20 cellular contexts compared by ENCODE assay signal in genomic region chr3:56188201-56188600, GRCh38.
A peak's percentile ranks its signal among the peaks of the same experiment; 100 is the strongest.
DNase-seq lines count a peak whose midpoint lies in the region; ATAC-seq, FAIRE-seq and TF ChIP-seq lines count a peak whose summit lies in the region.
"Had no signal": no experiment of that assay in that cellular context is flagged by ENCODE, and none has a peak within 500 bp of the region (broad histone marks: within the 10 kb centered on the region; RNA-seq: fewer than 3 reads in every experiment).

No MANE protein-coding gene starts in this region.

- no peaks in the 10 kb centered on the region for H3K27me3 Mint-ChIP-seq in MCF 10A (ENCODE audit: insufficient read depth, unreplicated experiment)
- H3K27me3 Mint-ChIP-seq: CD4-positive, CD25-positive, alpha-beta regulatory T cell; CD8-positive, alpha-beta memory T cell; IgD-negative memory B cell had no signal

- TF ChIP-seq CTCF in kidney (IDR thresholded peaks at IDR 0.05; ENCODE audit: borderline replicate concordance, extremely low read depth, insufficient read depth) (no peak), foreskin fibroblast (IDR thresholded peaks at IDR 0.05; ENCODE audit: low read depth, low read length) (no peak), MCF 10A (IDR thresholded peaks at IDR 0.05; ENCODE audit: unreplicated experiment) (no peak)

- intact Hi-C loops in kidney (cut with DNase I): no loop called here
- intact Hi-C loops in Right ventricle myocardium superior (cut with DNase I): no loop called here
- intact Hi-C loops in MCF 10A (cut with micrococcal nuclease): no loop called here

- no peak for FAIRE-seq in kidney (lab: Jason Lieb, UNC)
- FAIRE-seq: D721Med, HepG2 had no signal

- no peak overlapping the region for H3K4me3 ChIP-seq in kidney (ENCODE audit: low read length in 2 of 2)
- no peak overlapping the region for H3K4me3 ChIP-seq in foreskin fibroblast (ENCODE audit: low read depth in 1 of 2, low read length in 2 of 2)
- H3K4me3 ChIP-seq: HAP-1 had no signal

- no peak overlapping the region for H3K4me3 Mint-ChIP-seq in MCF 10A (ENCODE audit: unreplicated experiment)
- H3K4me3 Mint-ChIP-seq: CD4-positive, CD25-positive, alpha-beta regulatory T cell; CD8-positive, alpha-beta memory T cell; IgD-negative memory B cell had no signal

- H3K27ac Mint-ChIP-seq in MCF 10A (ENCODE audit: low read depth, unreplicated experiment): no peak overlapping the region
- H3K27ac Mint-ChIP-seq: CD4-positive, CD25-positive, alpha-beta regulatory T cell; CD8-positive, alpha-beta memory T cell had no signal

- BruUV-seq in MCF 10A (replicated peaks; lab: Mats Ljungman, UMichigan): no TSS peak

- POLR2A ChIA-PET in MCF 10A (lab: Yijun Ruan, JAX): no interaction called here

- ATAC-seq in Right ventricle myocardium superior (ENCODE audit: poor library complexity): no peak
- ATAC-seq: HepG2 had no signal

- H3K36me3 ChIP-seq in kidney (ENCODE audit: control insufficient read depth in 1 of 2, insufficient read depth in 2 of 2, low read length in 2 of 2): no peaks in the 10 kb centered on the region
- H3K36me3 ChIP-seq: BE2C, HAP-1 had no signal

- peaks cover 0 to 3% of the 10 kb centered on the region in 2 donors for H3K4me1 ChIP-seq in kidney (ENCODE audit: control insufficient read depth in 1 of 2, insufficient read depth in 1 of 2, low read depth in 1 of 2, low read length in 2 of 2)
- H3K4me1 ChIP-seq: BE2C, Caco-2, HAP-1 had no signal

- H3K36me3 Mint-ChIP-seq in MCF 10A (ENCODE audit: insufficient read depth, unreplicated experiment): no peaks in the 10 kb centered on the region
- H3K36me3 Mint-ChIP-seq: CD4-positive, CD25-positive, alpha-beta regulatory T cell; CD8-positive, alpha-beta memory T cell; IgD-negative memory B cell had no signal

- H3K27ac ChIP-seq in kidney (ENCODE audit: low read depth in 2 of 2, low read length in 2 of 2): no peak overlapping the region

- H3K9me3 Mint-ChIP-seq in MCF 10A (ENCODE audit: unreplicated experiment): no peaks in the 10 kb centered on the region
- H3K9me3 Mint-ChIP-seq: IgD-negative memory B cell had no signal

- no peaks in the 10 kb centered on the region for H3K4me1 Mint-ChIP-seq in MCF 10A (ENCODE audit: insufficient read depth, unreplicated experiment)
- H3K4me1 Mint-ChIP-seq: CD4-positive, CD25-positive, alpha-beta regulatory T cell; CD8-positive, alpha-beta memory T cell; IgD-negative memory B cell had no signal

- no peak overlapping the region for H3K9ac ChIP-seq in kidney (ENCODE audit: low read length in 2 of 2)

- DNase-seq in Ammon's horn (ENCODE audit: low spot score): peak; percentile 40
- peak in 29 of 56 donors; percentile 1 to 73 (median 24) for DNase-seq in amygdala (lab: John Stamatoyannopoulos, UW)
- DNase-seq in kidney: peak; percentile 57
- peak; percentile 66 for DNase-seq in occipital lobe (lab: John Stamatoyannopoulos, UW)
- DNase-seq in COLO829 (ENCODE audit: low spot score): no peak
- DNase-seq in Right ventricle myocardium superior: no peak
- DNase-seq in foreskin fibroblast: no peak
- no peak for DNase-seq in MCF 10A (ENCODE audit: unreplicated experiment)
- DNase-seq: BE2C; C1 segment of cervical spinal cord; Caco-2; CD4-positive, CD25-positive, alpha-beta regulatory T cell; CD8-positive, alpha-beta memory T cell; DMS79 treated with DMSO at 0.1 percent for 48 hours; GF-D8; KBM-7 had no signal

- CTCF ChIA-PET in MCF 10A (lab: Yijun Ruan, JAX): no interaction called here

- no peaks in the 10 kb centered on the region for H3K9me3 ChIP-seq in kidney (ENCODE audit: control insufficient read depth in 1 of 2, low read length in 2 of 2)
- H3K9me3 ChIP-seq: BE2C, Caco-2, HAP-1 had no signal

Comparison
In these comparisons a context has a peak if more than half of its experiments do, and no peak if none do; other contexts are left out.
1. DNase-seq: peak in Ammon's horn (single experiment), amygdala (29 of 56), kidney (single experiment) and occipital lobe (single experiment); none in COLO829 (single experiment), Right ventricle myocardium superior (single experiment), foreskin fibroblast (0 of 2) and MCF 10A (single experiment).